8 cellular contexts compared by ENCODE assay signal in the genomic region with DNA sequence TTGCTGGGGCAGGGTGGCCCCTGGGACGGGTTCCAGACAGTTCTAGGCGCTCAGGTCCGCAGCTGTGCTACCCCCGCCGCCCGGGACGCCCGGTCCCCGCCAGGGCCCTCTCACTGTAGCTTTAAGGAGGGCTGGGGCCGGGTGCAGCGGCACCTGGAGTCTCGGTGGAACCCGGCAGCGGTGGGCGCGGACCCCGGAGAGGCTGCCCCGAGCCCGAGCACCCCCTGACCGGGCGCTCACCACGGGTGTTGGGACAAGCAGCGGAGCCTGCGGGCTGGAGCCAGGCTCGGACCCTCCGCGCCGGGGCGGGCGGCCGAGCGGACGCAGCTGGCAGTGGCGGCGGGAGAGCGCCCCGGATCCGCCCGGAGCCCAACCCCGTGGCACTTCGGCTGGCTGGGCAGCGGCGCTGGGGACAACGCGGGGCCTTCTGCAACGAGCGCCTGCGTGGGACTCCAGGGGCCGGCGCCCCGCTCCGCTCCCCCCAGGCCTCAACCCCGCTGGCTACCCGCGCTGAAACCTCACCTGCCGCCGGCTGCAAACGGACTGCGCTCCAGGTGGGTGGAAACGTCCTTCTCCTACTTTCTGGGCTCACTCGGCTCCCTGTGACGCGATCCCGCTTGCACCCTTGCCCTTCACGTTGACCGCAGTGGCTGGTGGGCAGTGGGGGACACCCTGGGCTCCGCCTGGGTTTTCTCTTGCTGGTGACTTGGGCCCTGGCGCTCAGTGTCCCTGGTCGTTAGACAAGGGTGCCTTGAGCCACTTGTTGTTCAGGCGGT.
A peak's percentile ranks its signal among the peaks of the same experiment; 100 is the strongest.
DNase-seq lines count a peak whose midpoint lies in the region; TF ChIP-seq lines count a peak whose summit lies in the region.

No MANE protein-coding gene starts in this region.

- POLR2A ChIA-PET in CD4-positive, alpha-beta memory T cell (lab: Charles Lee; ENCODE audit: partially characterized antibody) = interaction anchor here (0.8 to 4.0 kb wide), 4 partner anchors 17 to 565 kb away, joined by 3 to 22 read pairs (median 11); a partner anchor contains a TSS

- peak overlapping the region; percentile 78 for H3K4me2 ChIP-seq in neural progenitor cell

- peak overlapping the region in 7 of 8 donors; percentile 56 to 86 (median 67) for H3K4me3 Mint-ChIP-seq in CD4-positive, alpha-beta memory T cell
- peak overlapping the region; percentile 64 for H3K4me3 Mint-ChIP-seq in neural progenitor cell

- peaks cover 0 to 39% (median 10%) of the 10 kb centered on the region in 8 donors for H3K9me3 Mint-ChIP-seq in CD4-positive, alpha-beta memory T cell
- H3K9me3 Mint-ChIP-seq in neural progenitor cell = peaks cover 46% of the 10 kb centered on the region

- H3K36me3 ChIP-seq in CD4-positive, alpha-beta memory T cell (ENCODE audit: insufficient read depth, low read length) = no peaks in the 10 kb centered on the region
- no peaks in the 10 kb centered on the region for H3K36me3 ChIP-seq in esophagus muscularis mucosa
- H3K36me3 ChIP-seq in neural progenitor cell = no peaks in the 10 kb centered on the region
- H3K36me3 ChIP-seq in HAP-1 (replicated peaks) = no peaks in the 10 kb centered on the region

- no peak overlapping the region for H3K27ac ChIP-seq in CD4-positive, alpha-beta memory T cell (ENCODE audit: low read depth, low read length)
- peak overlapping the region; percentile 29; the same call in 1 of the 2 replicates for H3K27ac ChIP-seq in VCaP
- peak overlapping the region; percentile 36 to 68 (median 57) for H3K27ac ChIP-seq in esophagus muscularis mucosa (replicated peaks in 1 of 4)
- H3K27ac ChIP-seq in neural progenitor cell = no peak overlapping the region

- H2AFZ ChIP-seq in neural progenitor cell (replicated peaks) = peak overlapping the region; percentile 90

- H3K27ac Mint-ChIP-seq in CD4-positive, alpha-beta memory T cell = peak overlapping the region in 2 of 7 donors; percentile 38 to 68
- H3K27ac Mint-ChIP-seq in neural progenitor cell = no peak overlapping the region

- H4K20me1 ChIP-seq in neural progenitor cell (ENCODE audit: low read depth) = no peaks in the 10 kb centered on the region

- no peak for DNase-seq in CD4-positive, alpha-beta memory T cell
- DNase-seq in esophagus muscularis mucosa (ENCODE audit: extremely low spot score) (no peak), neural progenitor cell (ENCODE audit: low spot score) (peak; percentile 41), glomerular visceral epithelial cell (ENCODE audit: extremely low spot score) (no peak), HAP-1 (ENCODE audit: low spot score in 2 of 2) (no peak), dermis blood vessel endothelial cell (no peak), NCI-H2081 treated with DMSO at 0.1 percent for 48 hours (lab: John Stamatoyannopoulos, UW) (no peak)

- no peak for TF ChIP-seq CTCF in VCaP (conservative IDR thresholded peaks at IDR 0.05)
- TF ChIP-seq CTCF in esophagus muscularis mucosa (IDR thresholded peaks at IDR 0.05) = no peak
- TF ChIP-seq CTCF in neural progenitor cell (IDR thresholded peaks at IDR 0.05) = no peak

- no peaks in the 10 kb centered on the region for H3F3A ChIP-seq in neural progenitor cell (ENCODE audit: low read depth)

- intact Hi-C loops in CD4-positive, alpha-beta memory T cell (cut with micrococcal nuclease) = no loop called here
- intact Hi-C loops in esophagus muscularis mucosa (cut with DNase I) = loop anchor here (5.0 kb wide), 1 partner anchor 111 kb away; no protein-coding TSS in a partner anchor

- H3K79me2 ChIP-seq in neural progenitor cell (ENCODE audit: low read depth) = no peaks in the 10 kb centered on the region

- peaks cover 0 to 1% of the 10 kb centered on the region in 2 donors for H3K36me3 Mint-ChIP-seq in CD4-positive, alpha-beta memory T cell
- peaks cover 5% of the 10 kb centered on the region for H3K36me3 Mint-ChIP-seq in neural progenitor cell

- H3K9me3 ChIP-seq in CD4-positive, alpha-beta memory T cell (ENCODE audit: control insufficient read depth in 1 of 2, low read length in 2 of 2) = no peaks in the 10 kb centered on the region
- H3K9me3 ChIP-seq in esophagus muscularis mucosa = no peaks in the 10 kb centered on the region
- H3K9me3 ChIP-seq in neural progenitor cell (ENCODE audit: low read depth) = no peaks in the 10 kb centered on the region
- H3K9me3 ChIP-seq in HAP-1 = no peaks in the 10 kb centered on the region

- H3K27me3 Mint-ChIP-seq in CD4-positive, alpha-beta memory T cell = peaks cover 2 to 6% of the 10 kb centered on the region in 2 donors
- peaks cover 15% of the 10 kb centered on the region for H3K27me3 Mint-ChIP-seq in neural progenitor cell (ENCODE audit: insufficient read depth, low read depth)

- no peak for TF ChIP-seq POLR2A in esophagus muscularis mucosa (IDR thresholded peaks at IDR 0.05; ENCODE audit: low read depth)

- in situ Hi-C loops in HAP-1 (cut with MboI; ENCODE audit: low sequenced_read_pairs) = no loop called here

- no peak for TF ChIP-seq EP300 in esophagus muscularis mucosa (IDR thresholded peaks at IDR 0.05)

- WGBS in esophagus muscularis mucosa = no CpG with 5 or more reads among the region's 70 CpGs

- H3K4me1 ChIP-seq in CD4-positive, alpha-beta memory T cell (ENCODE audit: insufficient read depth, low read length) = peaks cover 15% of the 10 kb centered on the region
- H3K4me1 ChIP-seq in esophagus muscularis mucosa (peaks cover 0 to 21% (median 17%) of the 10 kb centered on the region in 4 donors), neural progenitor cell (no peaks in the 10 kb centered on the region), HAP-1 (no peaks in the 10 kb centered on the region)

- H3K4me1 Mint-ChIP-seq in CD4-positive, alpha-beta memory T cell = peaks cover 8 to 38% (median 13%) of the 10 kb centered on the region in 4 donors
- no peaks in the 10 kb centered on the region for H3K4me1 Mint-ChIP-seq in neural progenitor cell

- H3K4me3 ChIP-seq in CD4-positive, alpha-beta memory T cell (ENCODE audit: low read length in 2 of 2) = no peak overlapping the region
- H3K4me3 ChIP-seq in esophagus muscularis mucosa (peak overlapping the region; percentile 70 to 79 (median 74)), neural progenitor cell (peak overlapping the region; percentile 51), HAP-1 (no peak overlapping the region)

- H3K9ac ChIP-seq in neural progenitor cell = no peak overlapping the region

- H3K27me3 ChIP-seq in CD4-positive, alpha-beta memory T cell (ENCODE audit: insufficient read depth, low read length) = no peaks in the 10 kb centered on the region
- peaks cover 0 to 12% (median 2%) of the 10 kb centered on the region in 4 donors for H3K27me3 ChIP-seq in esophagus muscularis mucosa
- peaks cover 14% of the 10 kb centered on the region for H3K27me3 ChIP-seq in neural progenitor cell
- H3K27me3 ChIP-seq in HAP-1 (ENCODE audit: low read depth) = no peaks in the 10 kb centered on the region

- CTCF ChIA-PET in CD4-positive, alpha-beta memory T cell (lab: Charles Lee; ENCODE audit: partially characterized antibody) = interaction anchor here (0.7 to 1.6 kb wide), 4 partner anchors 11 to 83 kb away, joined by 3 to 4 read pairs (median 4); no protein-coding TSS in a partner anchor

Comparison
In these comparisons a context has a peak if more than half of its experiments do, and no peak if none do; other contexts are left out.
1. H3K27ac ChIP-seq: peak in VCaP (single experiment) and esophagus muscularis mucosa (4 of 4); none in CD4-positive, alpha-beta memory T cell (single experiment) and neural progenitor cell (single experiment).
2. H3K4me3 ChIP-seq: peak in esophagus muscularis mucosa (4 of 4) and neural progenitor cell (single experiment); none in CD4-positive, alpha-beta memory T cell (0 of 2) and HAP-1 (single experiment).